12 cellular contexts compared by ENCODE assay signal in the genomic region with DNA sequence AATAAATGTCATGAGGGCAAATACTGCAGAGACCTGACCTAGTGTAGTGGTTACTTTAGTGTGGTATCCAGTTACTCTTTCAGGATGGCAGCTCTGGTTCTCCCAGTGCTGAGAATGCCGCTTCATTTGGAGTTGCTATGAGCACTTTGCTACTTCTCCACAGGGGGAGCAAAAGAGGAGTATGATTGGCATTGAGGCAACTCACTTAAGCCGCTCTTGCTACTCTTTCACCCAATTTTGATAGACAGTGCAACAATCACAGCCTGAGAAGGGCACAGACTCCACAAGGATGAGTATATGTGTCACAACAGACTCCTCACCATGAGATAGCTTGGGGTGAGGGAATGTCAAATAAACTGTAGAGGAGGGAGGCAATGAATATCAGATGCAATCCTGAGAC.
DNase-seq lines count a peak whose midpoint lies in the region; ATAC-seq and TF ChIP-seq lines count a peak whose summit lies in the region.
"Had no signal": no experiment of that assay in that cellular context is flagged by ENCODE, and none has a peak within 500 bp of the region (broad histone marks: within the 10 kb centered on the region; RNA-seq: fewer than 3 reads in every experiment).

No MANE protein-coding gene starts in this region.

- no peak for TF ChIP-seq RAD21 in neural cell (conservative IDR thresholded peaks at IDR 0.05)

- H3K4me3 ChIP-seq in Karpas-422 (ENCODE audit: low read length) = no peak overlapping the region
- H3K4me3 ChIP-seq in neural cell (ENCODE audit: low read length) = no peak overlapping the region
- H3K4me3 ChIP-seq in left ventricle myocardium inferior = no peak overlapping the region
- no peak overlapping the region for H3K4me3 ChIP-seq in lower lobe of right lung

- 0 out of 2 replicates have a peak, but pooled peaks cover 5% of the 10 kb centered on the region for H3K27me3 ChIP-seq in Karpas-422 (ENCODE audit: low read length)
- H3K27me3 ChIP-seq in neural cell (ENCODE audit: insufficient read depth, low read depth, low read length) = no peaks in the 10 kb centered on the region
- H3K27me3 ChIP-seq in left ventricle myocardium inferior (ENCODE audit: low read depth) = no peaks in the 10 kb centered on the region
- no peaks in the 10 kb centered on the region for H3K27me3 ChIP-seq in lower lobe of right lung (ENCODE audit: low read depth)

- H3K9me2 ChIP-seq in Karpas-422 (replicated peaks; ENCODE audit: insufficient read depth, low read length) (no peaks in the 10 kb centered on the region), neural cell (ENCODE audit: insufficient read depth, low read length) (no peaks in the 10 kb centered on the region)

- H4K20me1 ChIP-seq in Karpas-422 (ENCODE audit: insufficient read depth, low read depth, low read length) (no peaks in the 10 kb centered on the region), neural cell (ENCODE audit: insufficient read depth) (no peaks in the 10 kb centered on the region)

- H3K79me2 ChIP-seq in Karpas-422 (ENCODE audit: low read length) (no peaks in the 10 kb centered on the region), neural cell (replicated peaks; ENCODE audit: insufficient read depth, low read length) (no peaks in the 10 kb centered on the region)

- H3K9ac ChIP-seq in Karpas-422 (ENCODE audit: low read length) (no peak overlapping the region), neural cell (ENCODE audit: low read length) (no peak overlapping the region)

- TF ChIP-seq EP300 in neural cell (conservative IDR thresholded peaks at IDR 0.05; ENCODE audit: poor library complexity, severe bottlenecking) = peak; percentile 90

- no peak for ATAC-seq in lower lobe of right lung
- ATAC-seq: left ventricle myocardium superior; stimulated activated naive CD8-positive, alpha-beta T cell treated with anti-CD3 and anti-CD28 coated beads, Interleukin-15, Interleukin-2, amounts not matched to agents 100 U/mL and 50 U/mL, for 24 hours had no signal

- H3K4me2 ChIP-seq in Karpas-422 (ENCODE audit: low read depth, low read length, poor library complexity, severe bottlenecking) = no peak overlapping the region
- H3K4me2 ChIP-seq in neural cell (ENCODE audit: low read length) = no peak overlapping the region

- no peaks in the 10 kb centered on the region for H3K9me3 ChIP-seq in Karpas-422 (ENCODE audit: low read length)
- H3K9me3 ChIP-seq in neural cell (ENCODE audit: low read length) = no peaks in the 10 kb centered on the region
- peaks cover 3% of the 10 kb centered on the region for H3K9me3 ChIP-seq in left ventricle myocardium inferior (replicated peaks)
- H3K9me3 ChIP-seq in lower lobe of right lung = no peaks in the 10 kb centered on the region

- H3K27ac ChIP-seq in Karpas-422 (ENCODE audit: low read length) (no peak overlapping the region), neural cell (ENCODE audit: low read length) (no peak overlapping the region), left ventricle myocardium inferior (replicated peaks) (no peak overlapping the region), lower lobe of right lung (no peak overlapping the region)

- H3F3A ChIP-seq in neural cell (ENCODE audit: insufficient read depth, low read length, poor library complexity, severe bottlenecking) = no peaks in the 10 kb centered on the region

- intact Hi-C loops in left ventricle myocardium inferior (cut with micrococcal nuclease) = no loop called here
- intact Hi-C loops in lower lobe of right lung (cut with DNase I) = no loop called here

- H3K36me3 ChIP-seq in Karpas-422 (ENCODE audit: insufficient read depth, low read length) = no peaks in the 10 kb centered on the region
- H3K36me3 ChIP-seq in neural cell (ENCODE audit: insufficient read depth, low read length) = no peaks in the 10 kb centered on the region
- H3K36me3 ChIP-seq in left ventricle myocardium inferior = no peaks in the 10 kb centered on the region
- no peaks in the 10 kb centered on the region for H3K36me3 ChIP-seq in lower lobe of right lung

- peak; percentile 55 for DNase-seq in Karpas-422
- DNase-seq in SW480 (ENCODE audit: low spot score) = peak; percentile 6
- DNase-seq in NCI-H1436 treated with DMSO at 0.1 percent for 48 hours (lab: John Stamatoyannopoulos, UW) = no peak
- DNase-seq in left ventricle myocardium inferior = no peak
- DNase-seq in lower lobe of right lung = no peak
- DNase-seq: left ventricle myocardium superior; NCI-H187; occipital lobe; stimulated activated CD4-positive, alpha-beta T cell treated with anti-CD3 and anti-CD28 coated beads, Interleukin-1b, Interleukin-23, amount 100 ng/mL, for 48 hours; stimulated activated naive CD8-positive, alpha-beta T cell treated with anti-CD3 and anti-CD28 coated beads, Interleukin-15, Interleukin-2, amounts not matched to agents 100 U/mL and 50 U/mL, for 24 hours had no signal

- TF ChIP-seq CTCF in GM12872 (IDR thresholded peaks at IDR 0.05; ENCODE audit: insufficient read depth, low read depth, low read length) (peak; percentile 10; the same call in 1 of the 3 replicates), neural cell (IDR thresholded peaks at IDR 0.05; ENCODE audit: poor library complexity, severe bottlenecking) (peak; percentile 62), left ventricle myocardium inferior (IDR thresholded peaks at IDR 0.05; ENCODE audit: borderline replicate concordance) (no peak), lower lobe of right lung (IDR thresholded peaks at IDR 0.05) (no peak)

- H2AFZ ChIP-seq in Karpas-422 (ENCODE audit: low read length) = no peak overlapping the region
- H2AFZ ChIP-seq in neural cell (ENCODE audit: low read depth, low read length) = no peak overlapping the region

- no peaks in the 10 kb centered on the region for H3K4me1 ChIP-seq in Karpas-422 (ENCODE audit: low read length)
- no peaks in the 10 kb centered on the region for H3K4me1 ChIP-seq in left ventricle myocardium inferior
- H3K4me1 ChIP-seq in lower lobe of right lung = no peaks in the 10 kb centered on the region

TF ChIP-seq in neural cell, 6 proteins besides CTCF, POLR2A, EP300 and RAD21:
- TF ChIP-seq POLR2AphosphoS5 (IDR thresholded peaks at IDR 0.05) = peak; percentile 73
- no peak for TF ChIP-seq MXI1 (conservative IDR thresholded peaks at IDR 0.05; ENCODE audit: poor library complexity, severe bottlenecking)

Comparison
In these comparisons a context has a peak if more than half of its experiments do, and no peak if none do; other contexts are left out.
1. CTCF ChIP-seq: peak in GM12872 (single experiment) and neural cell (single experiment); none in left ventricle myocardium inferior (single experiment) and lower lobe of right lung (single experiment).
2. DNase-seq: peak in Karpas-422 (single experiment) and SW480 (single experiment); none in NCI-H1436 treated with DMSO at 0.1 percent for 48 hours (single experiment), left ventricle myocardium inferior (single experiment) and lower lobe of right lung (single experiment).